19 cellular contexts compared by ENCODE assay signal in genomic region chr10:6612371-6612770, GRCh38. TPM values are rescaled to one million over a fixed set of nuclear protein-coding genes. Genes with fewer than 3 reads are reported as not detected.
A peak's percentile ranks its signal among the peaks of the same experiment; 100 is the strongest.
DNase-seq lines count a peak whose midpoint lies in the region; ATAC-seq and TF ChIP-seq lines count a peak whose summit lies in the region.
"Had no signal": no experiment of that assay in that cellular context is flagged by ENCODE, and none has a peak within 500 bp of the region (broad histone marks: within the 10 kb centered on the region; RNA-seq: fewer than 3 reads in every experiment).

No MANE protein-coding gene starts in this region.

- H4K91ac ChIP-seq in trophoblast cell (ENCODE audit: low read depth, low read length), result no peak overlapping the region

- no peaks in the 10 kb centered on the region for H4K20me1 ChIP-seq in MM.1S (ENCODE audit: insufficient read depth, low read length)
- H4K20me1 ChIP-seq: BLaER1 treated with 17β-estradiol and CSF1 and Interleukin-3, amounts not matched to agents 10 nM and 100 nM had no signal

- WGBS in heart right ventricle, 2 donors, result 52 to 66% methylated on average over 2 of the region's 2 CpGs
- no CpG with 5 or more reads among the region's 2 CpGs for WGBS in trophoblast cell (ENCODE audit: extremely low coverage, insufficient coverage, insufficient read length)

- no peak overlapping the region for H3K4me3 Mint-ChIP-seq in activated CD8-positive, alpha-beta memory T cell treated with anti-CD3 and anti-CD28 coated beads, Interleukin-2, amount 10 ng/mL, durations not matched to agents 7 days and 5 days
- H3K4me3 Mint-ChIP-seq in activated naive CD8-positive, alpha-beta T cell treated with anti-CD3 and anti-CD28 coated beads for 36 hours, result no peak overlapping the region
- peak overlapping the region in 5 of 10 donors; percentile 11 to 60 (median 35) for H3K4me3 Mint-ChIP-seq in naive thymus-derived CD4-positive, alpha-beta T cell

- H3F3A ChIP-seq in MM.1S (ENCODE audit: insufficient read depth, low read length), result no peaks in the 10 kb centered on the region

- no peaks in the 10 kb centered on the region for H3K9me2 ChIP-seq in MM.1S (replicated peaks; ENCODE audit: insufficient read depth, low read length)

- H2AK5ac ChIP-seq in trophoblast cell (ENCODE audit: low read length), result no peak overlapping the region

- no peaks in the 10 kb centered on the region for H3K79me1 ChIP-seq in trophoblast cell (ENCODE audit: low read length)

- H4K8ac ChIP-seq in trophoblast cell (ENCODE audit: low read depth, low read length), result no peak overlapping the region

- no peak overlapping the region for H2AFZ ChIP-seq in MM.1S (ENCODE audit: low read length)
- H2AFZ ChIP-seq in trophoblast cell (ENCODE audit: insufficient read depth, low read length, poor library complexity), result no peak overlapping the region

- no peak overlapping the region for H3K9ac ChIP-seq in MM.1S (ENCODE audit: low read length)
- H3K9ac ChIP-seq in trophoblast cell (ENCODE audit: low read length), result no peak overlapping the region
- H3K9ac ChIP-seq: BLaER1 treated with 17β-estradiol and CSF1 and Interleukin-3, amounts not matched to agents 10 nM and 100 nM had no signal

- intact Hi-C loops in naive thymus-derived CD4-positive, alpha-beta T cell (cut with micrococcal nuclease), result loop anchor here in 1 of 2 donors (5.0 kb wide), 1 partner anchor 35 kb away; no protein-coding TSS in a partner anchor
- intact Hi-C loops in heart right ventricle (cut with DNase I), result no loop called here

- H3K27ac ChIP-seq in MM.1S (ENCODE audit: low read length) (no peak overlapping the region), heart right ventricle (no peak overlapping the region), trophoblast cell (ENCODE audit: low read depth, low read length) (no peak overlapping the region)
- H3K27ac ChIP-seq in naive thymus-derived CD4-positive, alpha-beta T cell (ENCODE audit: low read depth, low read length), result no peak overlapping the region
- H3K27ac ChIP-seq: BLaER1 treated with 17β-estradiol and CSF1 and Interleukin-3, amounts not matched to agents 10 nM and 100 nM; esophagus muscularis mucosa; left ventricle myocardium inferior; suprapubic skin had no signal

- DNase-seq in activated CD8-positive, alpha-beta memory T cell treated with anti-CD3 and anti-CD28 coated beads, Interleukin-2, amount 10 ng/mL, durations not matched to agents 7 days and 5 days, result peak; percentile 53
- no peak for DNase-seq in activated CD8-positive, alpha-beta memory T cell treated with anti-CD3 and anti-CD28 coated beads, Interleukin-2, amount 50 U/mL, for 48 hours
- DNase-seq in MM.1S (peak; percentile 37), heart right ventricle (no peak), NCI-H2196 (lab: John Stamatoyannopoulos, UW; ENCODE audit: unreplicated experiment) (no peak), trophoblast cell (no peak)
- no peak for DNase-seq in activated naive CD8-positive, alpha-beta T cell treated with anti-CD3 and anti-CD28 coated beads for 36 hours
- peak in 1 of 9 donors; percentile 31 for DNase-seq in naive thymus-derived CD4-positive, alpha-beta T cell
- DNase-seq: caudate nucleus, GDM1, left ventricle myocardium inferior, mucosa of descending colon, NCI-H1417 treated with DMSO at 0.1 percent for 48 hours, NCI-H2171, SHP77 treated with DMSO at 0.1 percent for 48 hours had no signal

- no peak overlapping the region for H2BK5ac ChIP-seq in trophoblast cell (ENCODE audit: low read depth, low read length, poor library complexity)

- no peak overlapping the region for H3K4me3 ChIP-seq in MM.1S (ENCODE audit: low read length)
- H3K4me3 ChIP-seq in naive thymus-derived CD4-positive, alpha-beta T cell (ENCODE audit: low read length), result no peak overlapping the region
- H3K4me3 ChIP-seq in heart right ventricle, result no peak overlapping the region
- no peak overlapping the region for H3K4me3 ChIP-seq in trophoblast cell (ENCODE audit: low read depth, low read length)
- H3K4me3 ChIP-seq: BLaER1 treated with 17β-estradiol and CSF1 and Interleukin-3, amounts not matched to agents 10 nM and 100 nM; esophagus muscularis mucosa; left ventricle myocardium inferior; mucosa of descending colon; suprapubic skin had no signal

- H3K27me3 Mint-ChIP-seq in activated CD8-positive, alpha-beta memory T cell treated with anti-CD3 and anti-CD28 coated beads, Interleukin-2, amount 10 ng/mL, durations not matched to agents 7 days and 5 days, result no peaks in the 10 kb centered on the region
- no peaks in the 10 kb centered on the region for H3K27me3 Mint-ChIP-seq in activated naive CD8-positive, alpha-beta T cell treated with anti-CD3 and anti-CD28 coated beads for 36 hours
- no peaks in the 10 kb centered on the region for H3K27me3 Mint-ChIP-seq in naive thymus-derived CD4-positive, alpha-beta T cell

- TF ChIP-seq CTCF in MM.1S (IDR thresholded peaks at IDR 0.05; ENCODE audit: low read length) (no peak), heart right ventricle (IDR thresholded peaks at IDR 0.05) (no peak)

- H3K27me3 ChIP-seq in MM.1S (replicated peaks; ENCODE audit: insufficient read depth, low read length), result no peaks in the 10 kb centered on the region
- no peaks in the 10 kb centered on the region for H3K27me3 ChIP-seq in naive thymus-derived CD4-positive, alpha-beta T cell (ENCODE audit: control insufficient read depth in 2 of 2, insufficient read depth in 2 of 2, low read length in 2 of 2)
- H3K27me3 ChIP-seq in heart right ventricle, result peaks cover 0 to 44% (median 0%) of the 10 kb centered on the region in 7 donors
- no peaks in the 10 kb centered on the region for H3K27me3 ChIP-seq in trophoblast cell (ENCODE audit: insufficient read depth, low read length)
- H3K27me3 ChIP-seq: BLaER1 treated with 17β-estradiol and CSF1 and Interleukin-3, amounts not matched to agents 10 nM and 100 nM; suprapubic skin had no signal

- no peak overlapping the region for H2BK12ac ChIP-seq in trophoblast cell (ENCODE audit: low read length)

- H3K4me1 Mint-ChIP-seq in activated CD8-positive, alpha-beta memory T cell treated with anti-CD3 and anti-CD28 coated beads, Interleukin-2, amount 10 ng/mL, durations not matched to agents 7 days and 5 days, result peaks cover 71% of the 10 kb centered on the region
- peaks cover 63% of the 10 kb centered on the region for H3K4me1 Mint-ChIP-seq in activated naive CD8-positive, alpha-beta T cell treated with anti-CD3 and anti-CD28 coated beads for 36 hours
- H3K4me1 Mint-ChIP-seq in naive thymus-derived CD4-positive, alpha-beta T cell, result peaks cover 26 to 85% (median 49%) of the 10 kb centered on the region in 7 donors

- H3K14ac ChIP-seq in trophoblast cell (ENCODE audit: low read length), result no peak overlapping the region

- H3K4ac ChIP-seq in trophoblast cell (ENCODE audit: low read depth, low read length), result no peak overlapping the region

- no peaks in the 10 kb centered on the region for H3K36me3 ChIP-seq in MM.1S (replicated peaks; ENCODE audit: insufficient read depth, low read length)
- peaks cover 0 to 19% (median 8%) of the 10 kb centered on the region in 3 experiments for H3K36me3 ChIP-seq in naive thymus-derived CD4-positive, alpha-beta T cell (ENCODE audit: control insufficient read depth in 2 of 3, insufficient read depth in 3 of 3, low read length in 3 of 3)
- H3K36me3 ChIP-seq in heart right ventricle, result no peaks in the 10 kb centered on the region
- H3K36me3 ChIP-seq in trophoblast cell (ENCODE audit: control insufficient read depth in 1 of 2, insufficient read depth in 2 of 2, low read length in 2 of 2), result no peaks in the 10 kb centered on the region
- H3K36me3 ChIP-seq: BLaER1 treated with 17β-estradiol and CSF1 and Interleukin-3, amounts not matched to agents 10 nM and 100 nM; esophagus muscularis mucosa; left ventricle myocardium inferior; suprapubic skin had no signal

- H3K4me2 ChIP-seq in MM.1S (ENCODE audit: low read depth, low read length), result no peak overlapping the region
- H3K4me2 ChIP-seq in trophoblast cell (ENCODE audit: low read length), result no peak overlapping the region

- H3K79me2 ChIP-seq in MM.1S (ENCODE audit: low read length), result no peaks in the 10 kb centered on the region
- H3K79me2 ChIP-seq in trophoblast cell (ENCODE audit: control insufficient read depth, insufficient read depth, low read length, poor library complexity), result no peaks in the 10 kb centered on the region

- no peak overlapping the region for H3K23ac ChIP-seq in trophoblast cell (ENCODE audit: low read length)

- CTCF ChIA-PET in activated CD8-positive, alpha-beta memory T cell treated with anti-CD3 and anti-CD28 coated beads, Interleukin-2, amount 10 ng/mL, durations not matched to agents 7 days and 5 days (lab: Charles Lee), result no interaction called here
- CTCF ChIA-PET in naive thymus-derived CD4-positive, alpha-beta T cell (lab: Charles Lee), result interaction anchor here (1.3 kb wide), 1 partner anchor 10 kb away, joined by 7 read pairs; no protein-coding TSS in a partner anchor

- peaks cover 25% of the 10 kb centered on the region for H3K4me1 ChIP-seq in MM.1S (ENCODE audit: low read length)
- peaks cover 24% of the 10 kb centered on the region in 2 donors for H3K4me1 ChIP-seq in naive thymus-derived CD4-positive, alpha-beta T cell (ENCODE audit: control insufficient read depth in 2 of 2, insufficient read depth in 2 of 2, low read length in 2 of 2)
- peaks cover 0 to 14% (median 0%) of the 10 kb centered on the region in 9 donors for H3K4me1 ChIP-seq in heart right ventricle
- no peaks in the 10 kb centered on the region for H3K4me1 ChIP-seq in trophoblast cell (ENCODE audit: control insufficient read depth in 1 of 2, insufficient read depth in 2 of 2, low read length in 2 of 2)
- H3K4me1 ChIP-seq: esophagus muscularis mucosa, left ventricle myocardium inferior, suprapubic skin had no signal

- POLR2A ChIA-PET in naive thymus-derived CD4-positive, alpha-beta T cell (lab: Charles Lee), result no interaction called here

- ATAC-seq in activated CD8-positive, alpha-beta memory T cell treated with anti-CD3 and anti-CD28 coated beads, Interleukin-2, amount 10 ng/mL, durations not matched to agents 7 days and 5 days, result peak; percentile 63
- ATAC-seq in naive thymus-derived CD4-positive, alpha-beta T cell, result peak; percentile 40
- ATAC-seq in heart right ventricle, result no peak
- ATAC-seq: mucosa of descending colon had no signal

- peak overlapping the region; percentile 72 for H3K27ac Mint-ChIP-seq in activated CD8-positive, alpha-beta memory T cell treated with anti-CD3 and anti-CD28 coated beads, Interleukin-2, amount 10 ng/mL, durations not matched to agents 7 days and 5 days
- H3K27ac Mint-ChIP-seq in activated naive CD8-positive, alpha-beta T cell treated with anti-CD3 and anti-CD28 coated beads for 36 hours, result peak overlapping the region; percentile 74
- peak overlapping the region in 6 of 9 donors; percentile 1 to 77 (median 52) for H3K27ac Mint-ChIP-seq in naive thymus-derived CD4-positive, alpha-beta T cell

- peaks cover 46% of the 10 kb centered on the region for H3K36me3 Mint-ChIP-seq in activated CD8-positive, alpha-beta memory T cell treated with anti-CD3 and anti-CD28 coated beads, Interleukin-2, amount 10 ng/mL, durations not matched to agents 7 days and 5 days
- H3K36me3 Mint-ChIP-seq in activated naive CD8-positive, alpha-beta T cell treated with anti-CD3 and anti-CD28 coated beads for 36 hours, result peaks cover 71% of the 10 kb centered on the region
- H3K36me3 Mint-ChIP-seq in naive thymus-derived CD4-positive, alpha-beta T cell, result peaks cover 15 to 74% (median 36%) of the 10 kb centered on the region in 5 donors

- no peak overlapping the region for H2BK120ac ChIP-seq in trophoblast cell (ENCODE audit: insufficient read depth, low read length, poor library complexity)

- peaks cover 24% of the 10 kb centered on the region for H3K9me3 Mint-ChIP-seq in activated CD8-positive, alpha-beta memory T cell treated with anti-CD3 and anti-CD28 coated beads, Interleukin-2, amount 10 ng/mL, durations not matched to agents 7 days and 5 days (ENCODE audit: low read depth)
- H3K9me3 Mint-ChIP-seq in activated naive CD8-positive, alpha-beta T cell treated with anti-CD3 and anti-CD28 coated beads for 36 hours, result peaks cover 35% of the 10 kb centered on the region
- H3K9me3 Mint-ChIP-seq in naive thymus-derived CD4-positive, alpha-beta T cell, result peaks cover 5 to 30% (median 19%) of the 10 kb centered on the region in 11 donors

- H3K18ac ChIP-seq in trophoblast cell (ENCODE audit: low read length), result no peak overlapping the region

- no peak overlapping the region for H4K12ac ChIP-seq in trophoblast cell (ENCODE audit: low read depth, low read length)

- H3K9me3 ChIP-seq in MM.1S (replicated peaks; ENCODE audit: insufficient read depth, low read length) (no peaks in the 10 kb centered on the region), heart right ventricle (peaks cover 0 to 7% (median 0%) of the 10 kb centered on the region in 11 donors), trophoblast cell (ENCODE audit: insufficient read depth, low read depth, low read length) (peaks cover 3% of the 10 kb centered on the region)
- H3K9me3 ChIP-seq in naive thymus-derived CD4-positive, alpha-beta T cell (ENCODE audit: control insufficient read depth in 2 of 3, low read length in 3 of 3), result peaks cover 0 to 6% (median 0%) of the 10 kb centered on the region in 3 experiments
- H3K9me3 ChIP-seq: esophagus muscularis mucosa, mucosa of descending colon, suprapubic skin had no signal

RNA-seq across cellular contexts. Expression of gene PRKCQ, which starts 32.3 kb away (rescaled TPM):
- 10 to 100 TPM; 51.0 to 58.7 TPM for total RNA-seq in activated CD8-positive, alpha-beta memory T cell treated with anti-CD3 and anti-CD28 coated beads, Interleukin-2, amount 10 ng/mL, durations not matched to agents 7 days and 5 days
- total RNA-seq in activated naive CD8-positive, alpha-beta T cell treated with anti-CD3 and anti-CD28 coated beads for 36 hours, result 10 to 100 TPM; 44.9 to 45.9 TPM
- 10 to 100 TPM; 45.9 to 68.3 (median 65.8) TPM for total RNA-seq in naive thymus-derived CD4-positive, alpha-beta T cell
- polyA plus RNA-seq in naive thymus-derived CD4-positive, alpha-beta T cell, result 10 to 100 TPM; 44.3 to 74.5 TPM
- total RNA-seq in heart right ventricle, result 1 to 10 TPM in 2 of 10 donors, under 1 TPM in 7, not detected in 1; 0.15 to 2.0 (median 0.31) TPM
- polyA plus RNA-seq in heart right ventricle, result under 1 TPM in 1 of 2 donors, not detected in 1; 0.04 TPM
- 1.1 and 1.3 TPM in 2 replicates for polyA plus RNA-seq in trophoblast cell (2013)
- total RNA-seq: A673 had no signal

Comparison
In these comparisons a context has a peak if more than half of its experiments do, and no peak if none do; other contexts are left out.
1. DNase-seq: peak in activated CD8-positive, alpha-beta memory T cell treated with anti-CD3 and anti-CD28 coated beads, Interleukin-2, amount 10 ng/mL, durations not matched to agents 7 days and 5 days (single experiment) and MM.1S (single experiment); none in activated CD8-positive, alpha-beta memory T cell treated with anti-CD3 and anti-CD28 coated beads, Interleukin-2, amount 50 U/mL, for 48 hours (single experiment), activated naive CD8-positive, alpha-beta T cell treated with anti-CD3 and anti-CD28 coated beads for 36 hours (single experiment), heart right ventricle (0 of 2), NCI-H2196 (single experiment) and trophoblast cell (0 of 2).
2. ATAC-seq: peak in activated CD8-positive, alpha-beta memory T cell treated with anti-CD3 and anti-CD28 coated beads, Interleukin-2, amount 10 ng/mL, durations not matched to agents 7 days and 5 days (single experiment) and naive thymus-derived CD4-positive, alpha-beta T cell (single experiment); none in heart right ventricle (0 of 8).
3. RNA of gene PRKCQ, which starts 32.3 kb away (total RNA-seq): 45.9 to 68.3 TPM in naive thymus-derived CD4-positive, alpha-beta T cell, 51.0 to 58.7 TPM in activated CD8-positive, alpha-beta memory T cell treated with anti-CD3 and anti-CD28 coated beads, Interleukin-2, amount 10 ng/mL, durations not matched to agents 7 days and 5 days and 44.9 to 45.9 TPM in activated naive CD8-positive, alpha-beta T cell treated with anti-CD3 and anti-CD28 coated beads for 36 hours; 0.15 to 2.0 TPM in heart right ventricle; every median in the first group is over 10 times any median in the second.
4. Peak in every context shown above with its lines, with median percentiles within 50 percentile points of each other: H3K27ac Mint-ChIP-seq.